9 cellular contexts compared by ENCODE assay signal in genomic region chr17:74971069-74971841, GRCh38. TPM values are rescaled to one million over a fixed set of nuclear protein-coding genes. Genes with fewer than 3 reads are reported as not detected.
A peak's percentile ranks its signal among the peaks of the same experiment; 100 is the strongest.
DNase-seq lines count a peak whose midpoint lies in the region; ATAC-seq, FAIRE-seq and TF ChIP-seq lines count a peak whose summit lies in the region.
"Had no signal": no experiment of that assay in that cellular context is flagged by ENCODE, and none has a peak within 500 bp of the region (broad histone marks: within the 10 kb centered on the region; RNA-seq: fewer than 3 reads in every experiment).

No MANE protein-coding gene starts in this region.

- H3K27ac Mint-ChIP-seq in neural crest cell (ENCODE audit: unreplicated experiment) (no peak overlapping the region), CD14-positive monocyte (peak overlapping the region in 1 of 7 donors; percentile 63)

- POLR2A ChIA-PET in A549 (lab: Yijun Ruan, JAX) = interaction anchor here (0.5 to 4.1 kb wide), 8 partner anchors 12 to 318 kb away, joined by 3 to 31 read pairs (median 6); partner anchors contain the start of genes CDR2L, MRPL58, SLC16A5 and SLC25A19

- H3K27ac ChIP-seq in A549 (peak overlapping the region; percentile 77 to 84), HUES6 (ENCODE audit: low read depth, low read length) (no peak overlapping the region)
- no peak overlapping the region for H3K27ac ChIP-seq in effector memory CD4-positive, alpha-beta T cell (ENCODE audit: insufficient read depth, low read length, poor library complexity, severe bottlenecking)

- whole genome bisulfite sequencing in A549 (ENCODE audit: missing lambda C conversion rate) = 88% methylated on average over 8 of the region's 8 CpGs

- TF ChIP-seq CTCF in A549 (IDR thresholded peaks at IDR 0.05) (no peak), neural crest cell (conservative IDR thresholded peaks at IDR 0.05) (no peak), D721Med (IDR thresholded peaks at IDR 0.05; ENCODE audit: insufficient read depth, missing control alignments) (no peak), CD14-positive monocyte (IDR thresholded peaks at IDR 0.05) (no peak)

- peak overlapping the region; percentile 71 for H3K4me3 ChIP-seq in A549
- peak overlapping the region; percentile 82 for H3K4me3 ChIP-seq in HUES6 (ENCODE audit: low read depth, low read length)
- peak overlapping the region; percentile 78 for H3K4me3 ChIP-seq in effector memory CD4-positive, alpha-beta T cell (ENCODE audit: insufficient read depth, low read depth, low read length, poor library complexity, severe bottlenecking)

- H3K9me3 ChIP-seq in A549 = no peaks in the 10 kb centered on the region
- no peaks in the 10 kb centered on the region for H3K9me3 ChIP-seq in HUES6 (ENCODE audit: control insufficient read depth, insufficient read depth, low read depth, low read length)
- H3K9me3 ChIP-seq in effector memory CD4-positive, alpha-beta T cell (ENCODE audit: control insufficient read depth, low read length) = no peaks in the 10 kb centered on the region

- H3K9ac ChIP-seq in HUES6 (ENCODE audit: low read length) = no peak overlapping the region

- DNase-seq in A549 (ENCODE audit: low read depth in 1 of 2, low spot score in 1 of 2) (no peak), neural crest cell (ENCODE audit: low read depth, low spot score) (no peak), D721Med (ENCODE audit: insufficient read length, low spot score) (no peak), NCI-H2227 (lab: John Stamatoyannopoulos, UW; ENCODE audit: unreplicated experiment) (no peak), NCI-H526 treated with DMSO at 0.1 percent for 48 hours (lab: John Stamatoyannopoulos, UW) (no peak), CD14-positive monocyte (ENCODE audit: low spot score) (no peak)
- DNase-seq in effector memory CD4-positive, alpha-beta T cell = no peak

- no peaks in the 10 kb centered on the region for H3K36me3 ChIP-seq in HUES6 (ENCODE audit: control insufficient read depth, insufficient read depth, low read length)
- H3K36me3 ChIP-seq in effector memory CD4-positive, alpha-beta T cell (ENCODE audit: control insufficient read depth, insufficient read depth, low read length) = no peaks in the 10 kb centered on the region

- H3K27me3 ChIP-seq in HUES6 (ENCODE audit: control insufficient read depth, insufficient read depth, low read length) = peaks cover 61% of the 10 kb centered on the region
- no peaks in the 10 kb centered on the region for H3K27me3 ChIP-seq in effector memory CD4-positive, alpha-beta T cell (replicated peaks; ENCODE audit: control insufficient read depth, insufficient read depth, low read length, poor library complexity, severe bottlenecking)

- H3K4me1 ChIP-seq in A549 (peaks cover 9% of the 10 kb centered on the region), HUES6 (ENCODE audit: control insufficient read depth, insufficient read depth, low read length) (peaks cover 16% of the 10 kb centered on the region; the same call in 1 of the 2 replicates)
- H3K4me1 ChIP-seq in effector memory CD4-positive, alpha-beta T cell (ENCODE audit: control insufficient read depth, insufficient read depth, low read length, poor library complexity, severe bottlenecking) = peaks cover 10% of the 10 kb centered on the region

- no peak for FAIRE-seq in A549 (lab: Jason Lieb, UNC)
- FAIRE-seq in D721Med (lab: Jason Lieb, UNC) = no peak

- H3K27me3 Mint-ChIP-seq in neural crest cell (ENCODE audit: low read depth) (peaks cover 52% of the 10 kb centered on the region), CD14-positive monocyte (ENCODE audit: low read depth in 3 of 3) (peaks cover 51 to 71% (median 62%) of the 10 kb centered on the region in 3 donors)

- H3K4me2 ChIP-seq in A549 = peak overlapping the region; percentile 86

- no peak; a peak in 1 of 6 replicates for ATAC-seq in A549

- H3K36me3 Mint-ChIP-seq in neural crest cell (ENCODE audit: low read depth) = no peaks in the 10 kb centered on the region
- H3K36me3 Mint-ChIP-seq in CD14-positive monocyte = peaks cover 0 to 6% of the 10 kb centered on the region in 2 donors

- CTCF ChIA-PET in A549 (lab: Yijun Ruan, JAX) = interaction anchor here (0.6 to 42.3 kb wide), 10 partner anchors 11 to 299 kb away, joined by 3 to 1448 read pairs (median 16); partner anchors contain the start of genes CDR2L, MIF4GD, MRPL58 and OTOP2

- intact Hi-C loops in CD14-positive monocyte (cut with micrococcal nuclease) = no loop called here

- TF ChIP-seq RAD21 in A549 (conservative IDR thresholded peaks at IDR 0.05 in 1 of 2, IDR thresholded peaks at IDR 0.05 in 1 of 2) = no peak

- H3K9me3 Mint-ChIP-seq in neural crest cell (no peaks in the 10 kb centered on the region), CD14-positive monocyte (peaks cover 0 to 13% (median 5%) of the 10 kb centered on the region in 7 donors)

- no peak for TF ChIP-seq POLR2A in A549 (IDR thresholded peaks at IDR 0.05; ENCODE audit: low read length)

- H3K4me3 Mint-ChIP-seq in neural crest cell = peak overlapping the region; percentile 74
- peak overlapping the region in 1 of 2 donors; percentile 71 for H3K4me3 Mint-ChIP-seq in CD14-positive monocyte

- TF ChIP-seq EP300 in A549 (IDR thresholded peaks at IDR 0.05) = no peak

- H3K4me1 Mint-ChIP-seq in neural crest cell (peaks cover 5% of the 10 kb centered on the region), CD14-positive monocyte (peaks cover 9% of the 10 kb centered on the region)

TF ChIP-seq in A549, 52 proteins besides CTCF, POLR2A, EP300 and RAD21:
- TF ChIP-seq ATOH8 (CRISPR knock-in tag; IDR thresholded peaks at IDR 0.05; ENCODE audit: low read depth) = no peak
- TF ChIP-seq TP53 (CRISPR knock-in tag; IDR thresholded peaks at IDR 0.05) = no peak
- TF ChIP-seq EHMT2 (IDR thresholded peaks at IDR 0.05; ENCODE audit: low read depth) = no peak

RNA-seq across cellular contexts. Expression of gene HID1, which starts 1.3 kb away (rescaled TPM):
- polyA plus RNA-seq in A549 (2011; rRNA removed) (11.7 and 15.2 TPM in 2 replicates), A549 (2017; fragmentation: RNase III; extraction: RNeasy Plus Mini Kit Qiagen cat#74134 plus additional on column Dnase treatment) (3.7 to 6.2 TPM (median 5.2 TPM) in 3 replicates), CD14-positive monocyte (not detected)
- 5.9 and 7.4 TPM in 2 replicates for polyA plus RNA-seq in A549 (2012; cell fraction: cytosol; rRNA removed)
- 30.4 and 39.1 TPM in 2 replicates for polyA plus RNA-seq in A549 (2012; cell fraction: nucleus; rRNA removed)
- polyA minus RNA-seq in A549 (2011; rRNA and poly(A)+ RNA removed) = 27.2 and 27.3 TPM in 2 replicates
- total RNA-seq in neural crest cell = 11.8 and 14.6 TPM in 2 replicates

RNA-seq across cellular contexts. Expression of gene CDR2L, which starts 16.2 kb away (rescaled TPM):
- 18.0 and 18.5 TPM in 2 replicates for polyA plus RNA-seq in A549 (2011; rRNA removed)
- 25.6 and 34.4 TPM in 2 replicates for polyA plus RNA-seq in A549 (2012; cell fraction: cytosol; rRNA removed)
- 38.5 and 49.0 TPM in 2 replicates for polyA plus RNA-seq in A549 (2012; cell fraction: nucleus; rRNA removed)
- polyA plus RNA-seq in A549 (2017; fragmentation: RNase III; extraction: RNeasy Plus Mini Kit Qiagen cat#74134 plus additional on column Dnase treatment) = 26.9 to 34.0 TPM (median 30.0 TPM) in 3 replicates
- polyA minus RNA-seq in A549 (2011; rRNA and poly(A)+ RNA removed) = 16.6 and 21.8 TPM in 2 replicates
- total RNA-seq in neural crest cell = 24.0 and 24.1 TPM in 2 replicates
- polyA plus RNA-seq in CD14-positive monocyte = not detected

RNA-seq across cellular contexts. Expression of gene OTOP3, which starts 35.6 kb away (rescaled TPM):
- not detected in 2 replicates for polyA plus RNA-seq in A549 (2011; rRNA removed)
- polyA plus RNA-seq in A549 (2012; cell fraction: cytosol; rRNA removed) = 0.01 TPM in 1 of 2 replicates, not detected in the other
- polyA plus RNA-seq in A549 (2012; cell fraction: nucleus; rRNA removed) = 0.01 TPM in 1 of 2 replicates, not detected in the other
- not detected in 3 replicates for polyA plus RNA-seq in A549 (2017; fragmentation: RNase III; extraction: RNeasy Plus Mini Kit Qiagen cat#74134 plus additional on column Dnase treatment)
- not detected in 2 replicates for polyA minus RNA-seq in A549 (2011; rRNA and poly(A)+ RNA removed)
- total RNA-seq in neural crest cell = not detected in 2 replicates
- polyA plus RNA-seq in CD14-positive monocyte = not detected
- total RNA-seq: NCI-H460 had no signal

RNA-seq across cellular contexts. Expression of gene MRPL58, which starts 41.2 kb away (rescaled TPM):
- 86.4 and 127 TPM in 2 replicates for polyA plus RNA-seq in A549 (2011; rRNA removed)
- 104 and 113 TPM in 2 replicates for polyA plus RNA-seq in A549 (2012; cell fraction: cytosol; rRNA removed)
- polyA plus RNA-seq in A549 (2012; cell fraction: nucleus; rRNA removed) = 49.1 and 82.1 TPM in 2 replicates
- 89.4 to 105 TPM (median 95.3 TPM) in 3 replicates for polyA plus RNA-seq in A549 (2017; fragmentation: RNase III; extraction: RNeasy Plus Mini Kit Qiagen cat#74134 plus additional on column Dnase treatment)
- polyA minus RNA-seq in A549 (2011; rRNA and poly(A)+ RNA removed) = 31.3 and 32.4 TPM in 2 replicates
- 35.3 and 37.6 TPM in 2 replicates for total RNA-seq in neural crest cell
- polyA plus RNA-seq in CD14-positive monocyte = 10 to 100 TPM; 44.4 to 52.6 TPM

RNA-seq across cellular contexts. Expression of gene OTOP2, which starts 47.2 kb away (rescaled TPM):
- polyA plus RNA-seq in A549 (2011; rRNA removed) (0.06 and 0.11 TPM in 2 replicates), A549 (2017; fragmentation: RNase III; extraction: RNeasy Plus Mini Kit Qiagen cat#74134 plus additional on column Dnase treatment) (0.08 TPM in 1 of 3 replicates, not detected in the others), CD14-positive monocyte (not detected)
- polyA plus RNA-seq in A549 (2012; cell fraction: cytosol; rRNA removed) = 0.08 and 0.10 TPM in 2 replicates
- polyA plus RNA-seq in A549 (2012; cell fraction: nucleus; rRNA removed) = 0.13 and 0.24 TPM in 2 replicates
- polyA minus RNA-seq in A549 (2011; rRNA and poly(A)+ RNA removed) = not detected in 2 replicates
- not detected in 2 replicates for total RNA-seq in neural crest cell
- total RNA-seq: NCI-H460 had no signal

Comparison
In these comparisons a context has a peak if more than half of its experiments do, and no peak if none do; other contexts are left out.
1. H3K27ac ChIP-seq: peak in A549 (2 of 2); none in HUES6 (single experiment) and effector memory CD4-positive, alpha-beta T cell (single experiment).
2. RNA of gene HID1, which starts 1.3 kb away (polyA plus RNA-seq): 3.7 to 39.1 TPM in A549; not detected in CD14-positive monocyte; every median in the first group is over 4 times any median in the second.
3. RNA of gene CDR2L, which starts 16.2 kb away (polyA plus RNA-seq): 18.0 to 49.0 TPM in A549; not detected in CD14-positive monocyte; every median in the first group is over 10 times any median in the second.
4. Peak in every context shown above with its lines, with median percentiles within 50 percentile points of each other: H3K4me3 ChIP-seq.